ENCODE assay signal across 28 cellular contexts in genomic region chr11:8702598-8702915, GRCh38.
"Had no signal": no experiment of that assay in that cellular context is flagged by ENCODE, and none has a peak within 500 bp of the region (broad histone marks: within the 10 kb centered on the region; RNA-seq: fewer than 3 reads in every experiment).

No MANE protein-coding gene starts in this region.

- H3K4me3 ChIP-seq: cardiac muscle cell, coronary artery, esophagus squamous epithelium, right atrium auricular region, spleen, thoracic aorta had no signal

- H3K9ac ChIP-seq: parathyroid adenoma had no signal

- H3K27me3 ChIP-seq: cardiac muscle cell, esophagus squamous epithelium, right atrium auricular region, spleen had no signal

- H3K79me2 ChIP-seq: parathyroid adenoma had no signal

- H3K9me3 ChIP-seq: esophagus squamous epithelium, right atrium auricular region, spleen, thoracic aorta had no signal

- H2AFZ ChIP-seq: parathyroid adenoma had no signal

- H3K27ac Mint-ChIP-seq: activated CD8-positive, alpha-beta T cell treated with anti-CD3 and anti-CD28 coated beads for 36 hours; activated naive CD4-positive, alpha-beta T cell treated with anti-CD3 and anti-CD28 coated beads, Interleukin-2, amount 50 U/mL, for 24 hours; activated T-helper 2 cell treated with anti-CD3 and anti-CD28 coated beads, Interferon-gamma antibody, Interleukin-2, Interleukin-4, amounts not matched to agents 10 μg/mL and 5 μg/mL and 100 μg/mL, durations not matched to agents 14 hours and 24 hours and 36 hours; effector memory CD8-positive, alpha-beta T cell had no signal

- DNase-seq: activated CD4-positive, alpha-beta T cell treated with anti-CD3 and anti-CD28 coated beads, Interleukin-2, amount 50 U/mL, for 1 hour; activated CD8-positive, alpha-beta T cell treated with anti-CD3 and anti-CD28 coated beads for 36 hours; activated T-cell treated with anti-CD3 and anti-CD28 coated beads, Interleukin-2, amount 50 U/mL, for 4 hours; anterior cingulate cortex; effector memory CD8-positive, alpha-beta T cell; esophagus squamous epithelium; foreskin melanocyte; left cardiac atrium; left ventricle myocardium superior; mammary epithelial cell; midbrain; naive thymus-derived CD8-positive, alpha-beta T cell; occipital lobe; stimulated activated CD4-positive, alpha-beta T cell treated with anti-CD3 and anti-CD28 coated beads, Interleukin-2, amount 100 ng/mL, for 48 hours; stimulated activated naive CD4-positive, alpha-beta T cell treated with Interleukin-2 at 50 U/mL for 16 hours; T-helper 2 cell; trophoblast cell had no signal

- H3K4me1 Mint-ChIP-seq: activated naive CD4-positive, alpha-beta T cell treated with anti-CD3 and anti-CD28 coated beads, Interleukin-2, amount 50 U/mL, for 24 hours had no signal

- FAIRE-seq: keratinocyte, urothelium cell line had no signal

- H3K4me1 ChIP-seq: parathyroid adenoma had no signal

- H3K9me3 Mint-ChIP-seq: activated CD8-positive, alpha-beta T cell treated with anti-CD3 and anti-CD28 coated beads for 36 hours; activated naive CD4-positive, alpha-beta T cell treated with anti-CD3 and anti-CD28 coated beads, Interleukin-2, amount 50 U/mL, for 24 hours; activated T-cell treated with anti-CD3 and anti-CD28 coated beads, Interleukin-2, amount 50 U/mL, for 4 hours; activated T-helper 2 cell treated with anti-CD3 and anti-CD28 coated beads, Interferon-gamma antibody, Interleukin-2, Interleukin-4, amounts not matched to agents 10 μg/mL and 5 μg/mL and 100 μg/mL, durations not matched to agents 14 hours and 24 hours and 36 hours; effector memory CD8-positive, alpha-beta T cell; naive thymus-derived CD8-positive, alpha-beta T cell; neural crest cell had no signal

- H3K27ac ChIP-seq: cardiac muscle cell, coronary artery, parathyroid adenoma, thoracic aorta had no signal

- H3K4me3 Mint-ChIP-seq: activated CD8-positive, alpha-beta T cell treated with anti-CD3 and anti-CD28 coated beads for 36 hours; activated naive CD4-positive, alpha-beta T cell treated with anti-CD3 and anti-CD28 coated beads, Interleukin-2, amount 50 U/mL, for 24 hours; activated T-cell treated with anti-CD3 and anti-CD28 coated beads, Interleukin-2, amount 50 U/mL, for 4 hours; effector memory CD8-positive, alpha-beta T cell; naive thymus-derived CD8-positive, alpha-beta T cell had no signal

- H3K36me3 Mint-ChIP-seq: activated naive CD4-positive, alpha-beta T cell treated with anti-CD3 and anti-CD28 coated beads, Interleukin-2, amount 50 U/mL, for 24 hours; naive thymus-derived CD8-positive, alpha-beta T cell had no signal

- H3K27me3 Mint-ChIP-seq: activated CD8-positive, alpha-beta T cell treated with anti-CD3 and anti-CD28 coated beads for 36 hours; activated naive CD4-positive, alpha-beta T cell treated with anti-CD3 and anti-CD28 coated beads, Interleukin-2, amount 50 U/mL, for 24 hours had no signal
